In the genomic region with DNA sequence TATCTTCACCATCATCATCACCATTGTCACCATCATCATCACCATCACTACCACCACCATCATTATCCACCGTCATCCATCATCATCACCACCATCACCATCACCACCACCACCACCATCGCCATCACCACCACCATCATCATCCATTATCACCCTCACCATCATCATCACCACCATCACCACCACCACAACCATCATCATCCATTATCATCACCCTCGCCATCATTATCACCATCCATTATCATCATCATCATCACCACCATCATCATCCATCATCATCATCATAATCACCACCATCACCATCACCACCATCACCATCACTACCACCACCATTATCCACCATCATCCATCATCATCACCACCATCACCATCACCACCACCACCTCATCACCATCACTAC, we compare ENCODE assay signal across 9 cellular contexts.
"Had no signal": no experiment of that assay in that cellular context is flagged by ENCODE, and none has a peak within 500 bp of the region (broad histone marks: within the 10 kb centered on the region; RNA-seq: fewer than 3 reads in every experiment).

No MANE protein-coding gene starts in this region.

- H3K4me2 ChIP-seq: KMS-11 had no signal

- H3K27ac ChIP-seq: GM23248, KMS-11 had no signal

- H3K4me3 Mint-ChIP-seq: H9, HFFc6 had no signal

- H3K9ac ChIP-seq: GM23248, KMS-11 had no signal

- H2AFZ ChIP-seq: GM23248 had no signal

- H3K4me1 Mint-ChIP-seq: H9 had no signal

- DNase-seq: GM23248, GOT3, H9, HCEC 1CT, HFFc6, Karpas-422, KBM-7 had no signal

- H3K27ac Mint-ChIP-seq: H9, HFFc6 had no signal

- H3K9me3 Mint-ChIP-seq: H9, HFFc6 had no signal

- H3K4me3 ChIP-seq: GM23248 had no signal

- FAIRE-seq: H54 had no signal
